Comparison of ENCODE assay signal across 13 cellular contexts in genomic region chr2:20403693-20404381, GRCh38.
"Had no signal": no experiment of that assay in that cellular context is flagged by ENCODE, and none has a peak within 500 bp of the region (broad histone marks: within the 10 kb centered on the region; RNA-seq: fewer than 3 reads in every experiment).

No MANE protein-coding gene starts in this region.

- H3K27me3 Mint-ChIP-seq: activated naive CD8-positive, alpha-beta T cell treated with anti-CD3 and anti-CD28 coated beads, Interleukin-2, amount 50 U/mL, for 24 hours had no signal

- H3K27me3 ChIP-seq: stomach had no signal

- H3K27ac Mint-ChIP-seq: activated naive CD8-positive, alpha-beta T cell treated with anti-CD3 and anti-CD28 coated beads, Interleukin-2, amount 50 U/mL, for 24 hours; activated T-cell treated with anti-CD3 and anti-CD28 coated beads, Interleukin-2, amount 50 U/mL, for 72 hours; immature natural killer cell; natural killer cell treated with Interleukin-12 subunit alpha and Interleukin-12 subunit beta and Interleukin-15 and Interleukin-18, amount 100 ng/mL, for 72 hours; T-helper 2 cell treated with Interferon-gamma antibody and Interleukin-4, amounts not matched to agents 5 μg/mL and 100 μg/mL, for 36 hours had no signal

- H3K4me3 Mint-ChIP-seq: activated naive CD8-positive, alpha-beta T cell treated with anti-CD3 and anti-CD28 coated beads, Interleukin-2, amount 50 U/mL, for 24 hours; activated T-cell treated with anti-CD3 and anti-CD28 coated beads, Interleukin-2, amount 50 U/mL, for 72 hours; immature natural killer cell; natural killer cell treated with Interleukin-12 subunit alpha and Interleukin-12 subunit beta and Interleukin-15 and Interleukin-18, amount 100 ng/mL, for 72 hours; T-helper 2 cell treated with Interferon-gamma antibody and Interleukin-4, amounts not matched to agents 5 μg/mL and 100 μg/mL, for 36 hours had no signal

- DNase-seq: activated CD4-positive, alpha-beta T cell treated with anti-CD3 and anti-CD28 coated beads, Interleukin-2, amount 50 U/mL, for 4 hours; activated CD4-positive, CD25-positive, alpha-beta regulatory T cell treated with anti-CD3 and anti-CD28 coated beads, Interleukin-2, amount 50 U/mL, for 72 hours; activated naive CD4-positive, alpha-beta T cell; activated naive CD8-positive, alpha-beta T cell treated with anti-CD3 and anti-CD28 coated beads, Interleukin-2, amount 50 U/mL, for 24 hours; activated T-cell treated with anti-CD3 and anti-CD28 coated beads, Interleukin-2, amount 50 U/mL, for 72 hours; glutamatergic neuron; immature natural killer cell; left colon; small intestine; stomach; SW 1271 had no signal

- H3K36me3 ChIP-seq: stomach had no signal

- H3K4me3 ChIP-seq: stomach had no signal

- H3K4me1 Mint-ChIP-seq: activated naive CD8-positive, alpha-beta T cell treated with anti-CD3 and anti-CD28 coated beads, Interleukin-2, amount 50 U/mL, for 24 hours; immature natural killer cell had no signal

- ATAC-seq: activated naive CD8-positive, alpha-beta T cell treated with anti-CD3 and anti-CD28 coated beads, Interleukin-2, amount 50 U/mL, for 24 hours; activated T-cell treated with anti-CD3 and anti-CD28 coated beads, Interleukin-2, amount 50 U/mL, for 72 hours; left colon; natural killer cell treated with Interleukin-12 subunit alpha and Interleukin-12 subunit beta and Interleukin-15 and Interleukin-18, amount 100 ng/mL, for 72 hours had no signal
